Comparison of ENCODE assay signal across 19 cellular contexts in genomic region chr9:21432640-21433425, GRCh38. TPM values are rescaled to one million over a fixed set of nuclear protein-coding genes. Genes with fewer than 3 reads are reported as not detected.
DNase-seq lines count a peak whose midpoint lies in the region; ATAC-seq and TF ChIP-seq lines count a peak whose summit lies in the region.
"Had no signal": no experiment of that assay in that cellular context is flagged by ENCODE, and none has a peak within 500 bp of the region (broad histone marks: within the 10 kb centered on the region; RNA-seq: fewer than 3 reads in every experiment).

No MANE protein-coding gene starts in this region.

- peak; percentile 56 for ATAC-seq in HG02623 (IDR thresholded peaks at IDR 0.05; ENCODE audit: unreplicated experiment)
- ATAC-seq in HG03378 (IDR thresholded peaks at IDR 0.05; ENCODE audit: unreplicated experiment) = peak; percentile 66
- ATAC-seq in psoas muscle = no peak
- ATAC-seq: Panc1 had no signal

- peak; percentile 48 for DNase-seq in SIG-M5 treated with dmso at 0.1 percent for 504 hours (lab: John Stamatoyannopoulos, UW; ENCODE audit: unreplicated experiment)
- no peak for DNase-seq in SIG-M5 (lab: John Stamatoyannopoulos, UW)
- peak; percentile 51 for DNase-seq in pons (ENCODE audit: low spot score)
- no peak for DNase-seq in DMS 273 (lab: John Stamatoyannopoulos, UW; ENCODE audit: unreplicated experiment)
- DNase-seq in NCI-H226 = no peak
- DNase-seq in psoas muscle = no peak
- DNase-seq: 8988T; activated naive CD8-positive, alpha-beta T cell treated with anti-CD3 and anti-CD28 coated beads for 36 hours; COR-L47; HCEC 1CT; NCI-H2029 treated with DMSO at 0.1 percent for 48 hours; sigmoid colon; T-helper 9 cell had no signal

- H3K36me3 ChIP-seq in psoas muscle (ENCODE audit: insufficient read depth in 1 of 2, low read depth in 1 of 2) = no peaks in the 10 kb centered on the region
- H3K36me3 ChIP-seq: sigmoid colon, thoracic aorta had no signal

- H3K4me3 ChIP-seq in psoas muscle = no peak overlapping the region
- H3K4me3 ChIP-seq: sigmoid colon, thoracic aorta had no signal

- H3K4me1 ChIP-seq in psoas muscle = no peaks in the 10 kb centered on the region
- H3K4me1 ChIP-seq: sigmoid colon had no signal

- intact Hi-C loops in psoas muscle (cut with DNase I) = loop anchor here in 1 of 2 donors (2.0 kb wide), 1 partner anchor 20 kb away; no protein-coding TSS in a partner anchor

- H3K9me3 ChIP-seq in psoas muscle = no peaks in the 10 kb centered on the region
- H3K9me3 ChIP-seq: sigmoid colon, thoracic aorta had no signal

- no peak overlapping the region for H3K27ac ChIP-seq in psoas muscle
- H3K27ac ChIP-seq: sigmoid colon, thoracic aorta had no signal

- TF ChIP-seq CTCF in psoas muscle (IDR thresholded peaks at IDR 0.05) = no peak

- peaks cover 0 to 5% (median 5%) of the 10 kb centered on the region in 3 donors for H3K27me3 ChIP-seq in psoas muscle (ENCODE audit: insufficient read depth in 3 of 3, low read length in 2 of 3)
- H3K27me3 ChIP-seq: sigmoid colon had no signal

- WGBS in psoas muscle, 3 donors = 83 to 89% (median 83%) methylated on average over 2 of the region's 2 CpGs

RNA-seq across cellular contexts. Expression of gene IFNA1, which starts 7.4 kb away (rescaled TPM):
- not detected for total RNA-seq in psoas muscle
- polyA plus RNA-seq in psoas muscle = not detected
- total RNA-seq: activated naive CD8-positive, alpha-beta T cell treated with anti-CD3 and anti-CD28 coated beads for 36 hours; cerebellum; sigmoid colon; thoracic aorta had no signal

RNA-seq across cellular contexts. Expression of gene IFNA8, which starts 23.9 kb away (rescaled TPM):
- total RNA-seq in psoas muscle = not detected
- not detected for polyA plus RNA-seq in psoas muscle
- total RNA-seq: activated naive CD8-positive, alpha-beta T cell treated with anti-CD3 and anti-CD28 coated beads for 36 hours; cerebellum; sigmoid colon; thoracic aorta had no signal
- polyA plus RNA-seq: IgD-negative memory B cell, sigmoid colon had no signal

RNA-seq across cellular contexts. Expression of gene IFNA2, which starts 47.6 kb away (rescaled TPM):
- not detected for total RNA-seq in psoas muscle
- not detected for polyA plus RNA-seq in psoas muscle
- total RNA-seq: activated naive CD8-positive, alpha-beta T cell treated with anti-CD3 and anti-CD28 coated beads for 36 hours; cerebellum; thoracic aorta had no signal
- polyA plus RNA-seq: IgD-negative memory B cell had no signal

RNA-seq across cellular contexts. Expression of gene IFNE, which starts 49.3 kb away (rescaled TPM):
- total RNA-seq in psoas muscle = not detected
- not detected for polyA plus RNA-seq in psoas muscle
- total RNA-seq: activated naive CD8-positive, alpha-beta T cell treated with anti-CD3 and anti-CD28 coated beads for 36 hours; cerebellum; sigmoid colon; thoracic aorta had no signal
- polyA plus RNA-seq: IgD-negative memory B cell, sigmoid colon had no signal

Comparison
In these comparisons a context has a peak if more than half of its experiments do, and no peak if none do; other contexts are left out.
1. DNase-seq: peak in SIG-M5 treated with dmso at 0.1 percent for 504 hours (single experiment) and pons (single experiment); none in SIG-M5 (single experiment), DMS 273 (single experiment), NCI-H226 (single experiment) and psoas muscle (0 of 2).
2. ATAC-seq: peak in HG02623 (single experiment) and HG03378 (single experiment); none in psoas muscle (0 of 4).